ENCODE assay signal across 1 cellular context in the genomic region with DNA sequence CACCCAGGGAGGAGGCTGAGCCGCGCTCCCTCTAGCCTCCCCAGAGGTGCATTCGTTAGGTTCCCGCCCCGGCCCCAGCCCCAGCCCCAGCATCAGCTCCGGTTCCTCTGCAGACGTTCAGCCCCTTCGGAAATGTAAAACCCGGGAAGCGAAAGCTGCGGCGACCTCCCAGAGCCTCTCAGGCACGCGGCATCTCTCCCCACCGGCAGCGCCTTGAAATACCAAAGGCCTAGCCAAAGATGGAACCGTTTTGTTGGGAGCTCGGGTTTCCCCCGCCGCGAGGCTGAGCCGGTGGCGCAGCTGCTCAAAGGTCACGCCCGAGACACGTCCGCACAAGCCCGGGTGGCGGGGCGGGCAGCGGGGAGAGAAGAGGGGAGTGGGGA.
TF ChIP-seq lines count a peak whose summit lies in the region.

No MANE protein-coding gene starts in this region.

TF ChIP-seq in HepG2, 621 proteins besides CTCF, POLR2A, EP300 and RAD21 (continued from another document and continues in another):
- TF ChIP-seq, protein P1, sequence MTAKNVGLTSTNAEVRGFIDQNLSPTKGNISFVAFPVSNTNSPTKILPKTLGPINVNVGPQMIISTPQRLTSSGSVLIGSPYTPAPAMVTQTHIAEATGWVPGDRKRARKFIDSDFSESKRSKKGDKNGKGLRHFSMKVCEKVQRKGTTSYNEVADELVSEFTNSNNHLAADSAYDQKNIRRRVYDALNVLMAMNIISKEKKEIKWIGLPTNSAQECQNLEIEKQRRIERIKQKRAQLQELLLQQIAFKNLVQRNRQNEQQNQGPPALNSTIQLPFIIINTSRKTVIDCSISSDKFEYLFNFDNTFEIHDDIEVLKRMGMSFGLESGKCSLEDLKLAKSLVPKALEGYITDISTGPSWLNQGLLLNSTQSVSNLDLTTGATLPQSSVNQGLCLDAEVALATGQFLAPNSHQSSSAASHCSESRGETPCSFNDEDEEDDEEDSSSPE (CRISPR knock-in tag; IDR thresholded peaks at IDR 0.05): peak; percentile 39; the same call in 1 of the 2 replicates
- TF ChIP-seq STAG1 (CRISPR knock-in tag; IDR thresholded peaks at IDR 0.05): peak; percentile 19; the same call in 1 of the 2 replicates
- TF ChIP-seq, protein P2, sequence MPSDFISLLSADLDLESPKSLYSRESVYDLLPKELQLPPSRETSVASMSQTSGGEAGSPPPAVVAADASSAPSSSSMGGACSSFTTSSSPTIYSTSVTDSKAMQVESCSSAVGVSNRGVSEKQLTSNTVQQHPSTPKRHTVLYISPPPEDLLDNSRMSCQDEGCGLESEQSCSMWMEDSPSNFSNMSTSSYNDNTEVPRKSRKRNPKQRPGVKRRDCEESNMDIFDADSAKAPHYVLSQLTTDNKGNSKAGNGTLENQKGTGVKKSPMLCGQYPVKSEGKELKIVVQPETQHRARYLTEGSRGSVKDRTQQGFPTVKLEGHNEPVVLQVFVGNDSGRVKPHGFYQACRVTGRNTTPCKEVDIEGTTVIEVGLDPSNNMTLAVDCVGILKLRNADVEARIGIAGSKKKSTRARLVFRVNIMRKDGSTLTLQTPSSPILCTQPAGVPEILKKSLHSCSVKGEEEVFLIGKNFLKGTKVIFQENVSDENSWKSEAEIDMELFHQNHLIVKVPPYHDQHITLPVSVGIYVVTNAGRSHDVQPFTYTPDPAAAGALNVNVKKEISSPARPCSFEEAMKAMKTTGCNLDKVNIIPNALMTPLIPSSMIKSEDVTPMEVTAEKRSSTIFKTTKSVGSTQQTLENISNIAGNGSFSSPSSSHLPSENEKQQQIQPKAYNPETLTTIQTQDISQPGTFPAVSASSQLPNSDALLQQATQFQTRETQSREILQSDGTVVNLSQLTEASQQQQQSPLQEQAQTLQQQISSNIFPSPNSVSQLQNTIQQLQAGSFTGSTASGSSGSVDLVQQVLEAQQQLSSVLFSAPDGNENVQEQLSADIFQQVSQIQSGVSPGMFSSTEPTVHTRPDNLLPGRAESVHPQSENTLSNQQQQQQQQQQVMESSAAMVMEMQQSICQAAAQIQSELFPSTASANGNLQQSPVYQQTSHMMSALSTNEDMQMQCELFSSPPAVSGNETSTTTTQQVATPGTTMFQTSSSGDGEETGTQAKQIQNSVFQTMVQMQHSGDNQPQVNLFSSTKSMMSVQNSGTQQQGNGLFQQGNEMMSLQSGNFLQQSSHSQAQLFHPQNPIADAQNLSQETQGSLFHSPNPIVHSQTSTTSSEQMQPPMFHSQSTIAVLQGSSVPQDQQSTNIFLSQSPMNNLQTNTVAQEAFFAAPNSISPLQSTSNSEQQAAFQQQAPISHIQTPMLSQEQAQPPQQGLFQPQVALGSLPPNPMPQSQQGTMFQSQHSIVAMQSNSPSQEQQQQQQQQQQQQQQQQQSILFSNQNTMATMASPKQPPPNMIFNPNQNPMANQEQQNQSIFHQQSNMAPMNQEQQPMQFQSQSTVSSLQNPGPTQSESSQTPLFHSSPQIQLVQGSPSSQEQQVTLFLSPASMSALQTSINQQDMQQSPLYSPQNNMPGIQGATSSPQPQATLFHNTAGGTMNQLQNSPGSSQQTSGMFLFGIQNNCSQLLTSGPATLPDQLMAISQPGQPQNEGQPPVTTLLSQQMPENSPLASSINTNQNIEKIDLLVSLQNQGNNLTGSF (CRISPR knock-in tag; IDR thresholded peaks at IDR 0.05): no peak
- TF ChIP-seq RORA (CRISPR knock-in tag; IDR thresholded peaks at IDR 0.05): no peak
- TF ChIP-seq HIVEP1 (CRISPR knock-in tag; IDR thresholded peaks at IDR 0.05): peak; percentile 44; the same call in 1 of the 2 replicates
- no peak for TF ChIP-seq SATB2 (CRISPR knock-in tag; IDR thresholded peaks at IDR 0.05)
- no peak for TF ChIP-seq ZNF343 (CRISPR knock-in tag; IDR thresholded peaks at IDR 0.05)
- TF ChIP-seq, protein P3, sequence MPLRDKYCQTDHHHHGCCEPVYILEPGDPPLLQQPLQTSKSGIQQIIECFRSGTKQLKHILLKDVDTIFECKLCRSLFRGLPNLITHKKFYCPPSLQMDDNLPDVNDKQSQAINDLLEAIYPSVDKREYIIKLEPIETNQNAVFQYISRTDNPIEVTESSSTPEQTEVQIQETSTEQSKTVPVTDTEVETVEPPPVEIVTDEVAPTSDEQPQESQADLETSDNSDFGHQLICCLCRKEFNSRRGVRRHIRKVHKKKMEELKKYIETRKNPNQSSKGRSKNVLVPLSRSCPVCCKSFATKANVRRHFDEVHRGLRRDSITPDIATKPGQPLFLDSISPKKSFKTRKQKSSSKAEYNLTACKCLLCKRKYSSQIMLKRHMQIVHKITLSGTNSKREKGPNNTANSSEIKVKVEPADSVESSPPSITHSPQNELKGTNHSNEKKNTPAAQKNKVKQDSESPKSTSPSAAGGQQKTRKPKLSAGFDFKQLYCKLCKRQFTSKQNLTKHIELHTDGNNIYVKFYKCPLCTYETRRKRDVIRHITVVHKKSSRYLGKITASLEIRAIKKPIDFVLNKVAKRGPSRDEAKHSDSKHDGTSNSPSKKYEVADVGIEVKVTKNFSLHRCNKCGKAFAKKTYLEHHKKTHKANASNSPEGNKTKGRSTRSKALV (CRISPR knock-in tag; IDR thresholded peaks at IDR 0.05): no peak
- TF ChIP-seq ZBTB38 (CRISPR knock-in tag; IDR thresholded peaks at IDR 0.05): no peak
- TF ChIP-seq HDAC6 (IDR thresholded peaks at IDR 0.05; ENCODE audit: low read depth, low read length): no peak
- peak; percentile 61; the same call in 1 of the 2 replicates for TF ChIP-seq ZNF232 (CRISPR knock-in tag; IDR thresholded peaks at IDR 0.05; ENCODE audit: borderline replicate concordance)
- no peak for TF ChIP-seq MBNL3 (CRISPR knock-in tag; conservative IDR thresholded peaks at IDR 0.05)
- TF ChIP-seq PPARG (CRISPR knock-in tag; conservative IDR thresholded peaks at IDR 0.05): no peak
- TF ChIP-seq SP140L (CRISPR knock-in tag; IDR thresholded peaks at IDR 0.05; ENCODE audit: borderline replicate concordance): no peak
- no peak for TF ChIP-seq HOXA7 (CRISPR knock-in tag; IDR thresholded peaks at IDR 0.05)
- TF ChIP-seq, protein P4, sequence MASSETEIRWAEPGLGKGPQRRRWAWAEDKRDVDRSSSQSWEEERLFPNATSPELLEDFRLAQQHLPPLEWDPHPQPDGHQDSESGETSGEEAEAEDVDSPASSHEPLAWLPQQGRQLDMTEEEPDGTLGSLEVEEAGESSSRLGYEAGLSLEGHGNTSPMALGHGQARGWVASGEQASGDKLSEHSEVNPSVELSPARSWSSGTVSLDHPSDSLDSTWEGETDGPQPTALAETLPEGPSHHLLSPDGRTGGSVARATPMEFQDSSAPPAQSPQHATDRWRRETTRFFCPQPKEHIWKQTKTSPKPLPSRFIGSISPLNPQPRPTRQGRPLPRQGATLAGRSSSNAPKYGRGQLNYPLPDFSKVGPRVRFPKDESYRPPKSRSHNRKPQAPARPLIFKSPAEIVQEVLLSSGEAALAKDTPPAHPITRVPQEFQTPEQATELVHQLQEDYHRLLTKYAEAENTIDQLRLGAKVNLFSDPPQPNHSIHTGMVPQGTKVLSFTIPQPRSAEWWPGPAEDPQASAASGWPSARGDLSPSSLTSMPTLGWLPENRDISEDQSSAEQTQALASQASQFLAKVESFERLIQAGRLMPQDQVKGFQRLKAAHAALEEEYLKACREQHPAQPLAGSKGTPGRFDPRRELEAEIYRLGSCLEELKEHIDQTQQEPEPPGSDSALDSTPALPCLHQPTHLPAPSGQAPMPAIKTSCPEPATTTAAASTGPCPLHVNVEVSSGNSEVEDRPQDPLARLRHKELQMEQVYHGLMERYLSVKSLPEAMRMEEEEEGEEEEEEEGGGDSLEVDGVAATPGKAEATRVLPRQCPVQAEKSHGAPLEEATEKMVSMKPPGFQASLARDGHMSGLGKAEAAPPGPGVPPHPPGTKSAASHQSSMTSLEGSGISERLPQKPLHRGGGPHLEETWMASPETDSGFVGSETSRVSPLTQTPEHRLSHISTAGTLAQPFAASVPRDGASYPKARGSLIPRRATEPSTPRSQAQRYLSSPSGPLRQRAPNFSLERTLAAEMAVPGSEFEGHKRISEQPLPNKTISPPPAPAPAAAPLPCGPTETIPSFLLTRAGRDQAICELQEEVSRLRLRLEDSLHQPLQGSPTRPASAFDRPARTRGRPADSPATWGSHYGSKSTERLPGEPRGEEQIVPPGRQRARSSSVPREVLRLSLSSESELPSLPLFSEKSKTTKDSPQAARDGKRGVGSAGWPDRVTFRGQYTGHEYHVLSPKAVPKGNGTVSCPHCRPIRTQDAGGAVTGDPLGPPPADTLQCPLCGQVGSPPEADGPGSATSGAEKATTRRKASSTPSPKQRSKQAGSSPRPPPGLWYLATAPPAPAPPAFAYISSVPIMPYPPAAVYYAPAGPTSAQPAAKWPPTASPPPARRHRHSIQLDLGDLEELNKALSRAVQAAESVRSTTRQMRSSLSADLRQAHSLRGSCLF (CRISPR knock-in tag; IDR thresholded peaks at IDR 0.05; ENCODE audit: borderline replicate concordance): no peak
- TF ChIP-seq ZNF589 (CRISPR knock-in tag; conservative IDR thresholded peaks at IDR 0.05): no peak
- TF ChIP-seq ZNF354B (CRISPR knock-in tag; IDR thresholded peaks at IDR 0.05): no peak
- TF ChIP-seq, protein P5, sequence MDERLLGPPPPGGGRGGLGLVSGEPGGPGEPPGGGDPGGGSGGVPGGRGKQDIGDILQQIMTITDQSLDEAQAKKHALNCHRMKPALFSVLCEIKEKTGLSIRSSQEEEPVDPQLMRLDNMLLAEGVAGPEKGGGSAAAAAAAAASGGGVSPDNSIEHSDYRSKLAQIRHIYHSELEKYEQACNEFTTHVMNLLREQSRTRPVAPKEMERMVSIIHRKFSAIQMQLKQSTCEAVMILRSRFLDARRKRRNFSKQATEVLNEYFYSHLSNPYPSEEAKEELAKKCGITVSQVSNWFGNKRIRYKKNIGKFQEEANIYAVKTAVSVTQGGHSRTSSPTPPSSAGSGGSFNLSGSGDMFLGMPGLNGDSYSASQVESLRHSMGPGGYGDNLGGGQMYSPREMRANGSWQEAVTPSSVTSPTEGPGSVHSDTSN (CRISPR knock-in tag; IDR thresholded peaks at IDR 0.05): no peak
- no peak for TF ChIP-seq ZNF207 (IDR thresholded peaks at IDR 0.05; ENCODE audit: borderline replicate concordance)
- no peak; the same call in 1 of the 2 replicates for TF ChIP-seq ZNF547 (CRISPR knock-in tag; IDR thresholded peaks at IDR 0.05)
- no peak for TF ChIP-seq SYNCRIP (IDR thresholded peaks at IDR 0.05; ENCODE audit: insufficient read depth, low read depth, low read length)
- TF ChIP-seq EED (CRISPR knock-in tag; IDR thresholded peaks at IDR 0.05): no peak
- peak; percentile 44; the same call in 1 of the 2 replicates for TF ChIP-seq MED1 (CRISPR knock-in tag; IDR thresholded peaks at IDR 0.05)
- no peak for TF ChIP-seq KDM3A (CRISPR knock-in tag; IDR thresholded peaks at IDR 0.05; ENCODE audit: low read depth)
- no peak for TF ChIP-seq NFATC3 (CRISPR knock-in tag; IDR thresholded peaks at IDR 0.05)
- peak; percentile 63; the same call in 1 of the 2 replicates for TF ChIP-seq SIX4 (CRISPR knock-in tag; IDR thresholded peaks at IDR 0.05)
- no peak for TF ChIP-seq KLF13 (CRISPR knock-in tag; IDR thresholded peaks at IDR 0.05)
- TF ChIP-seq GPN1 (CRISPR knock-in tag; IDR thresholded peaks at IDR 0.05; ENCODE audit: borderline replicate concordance): no peak
- TF ChIP-seq, protein P6, sequence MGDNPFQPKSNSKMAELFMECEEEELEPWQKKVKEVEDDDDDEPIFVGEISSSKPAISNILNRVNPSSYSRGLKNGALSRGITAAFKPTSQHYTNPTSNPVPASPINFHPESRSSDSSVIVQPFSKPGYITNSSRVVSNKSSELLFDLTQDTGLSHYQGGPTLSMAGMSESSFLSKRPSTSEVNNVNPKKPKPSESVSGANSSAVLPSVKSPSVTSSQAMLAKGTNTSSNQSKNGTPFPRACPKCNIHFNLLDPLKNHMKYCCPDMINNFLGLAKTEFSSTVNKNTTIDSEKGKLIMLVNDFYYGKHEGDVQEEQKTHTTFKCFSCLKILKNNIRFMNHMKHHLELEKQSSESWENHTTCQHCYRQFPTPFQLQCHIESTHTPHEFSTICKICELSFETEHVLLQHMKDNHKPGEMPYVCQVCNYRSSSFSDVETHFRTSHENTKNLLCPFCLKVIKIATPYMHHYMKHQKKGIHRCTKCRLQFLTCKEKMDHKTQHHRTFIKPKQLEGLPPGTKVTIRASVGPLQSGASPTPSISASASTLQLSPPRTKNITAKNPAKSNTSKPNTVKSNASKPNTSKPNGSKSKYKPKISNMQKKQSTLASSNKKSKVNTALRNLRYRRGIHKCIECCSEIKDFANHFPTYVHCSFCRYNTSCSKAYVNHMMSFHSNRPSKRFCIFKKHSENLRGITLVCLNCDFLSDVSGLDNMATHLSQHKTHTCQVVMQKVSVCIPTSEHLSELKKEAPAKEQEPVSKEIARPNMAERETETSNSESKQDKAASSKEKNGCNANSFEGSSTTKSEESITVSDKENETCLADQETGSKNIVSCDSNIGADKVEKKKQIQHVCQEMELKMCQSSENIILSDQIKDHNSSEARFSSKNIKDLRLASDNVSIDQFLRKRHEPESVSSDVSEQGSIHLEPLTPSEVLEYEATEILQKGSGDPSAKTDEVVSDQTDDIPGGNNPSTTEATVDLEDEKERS (CRISPR knock-in tag; IDR thresholded peaks at IDR 0.05): no peak
- TF ChIP-seq ZBTB21 (CRISPR knock-in tag; IDR thresholded peaks at IDR 0.05): no peak
- TF ChIP-seq ZNF563 (CRISPR knock-in tag; IDR thresholded peaks at IDR 0.05): no peak
- no peak for TF ChIP-seq NFIB (CRISPR knock-in tag; IDR thresholded peaks at IDR 0.05; ENCODE audit: borderline replicate concordance)
- no peak for TF ChIP-seq ZFP90 (CRISPR knock-in tag; IDR thresholded peaks at IDR 0.05; ENCODE audit: borderline replicate concordance)
- no peak for TF ChIP-seq ZNF496 (CRISPR knock-in tag; IDR thresholded peaks at IDR 0.05; ENCODE audit: insufficient replicate concordance)
- TF ChIP-seq FOXJ3 (CRISPR knock-in tag; IDR thresholded peaks at IDR 0.05; ENCODE audit: borderline replicate concordance): no peak
- TF ChIP-seq ZFX (CRISPR knock-in tag; IDR thresholded peaks at IDR 0.05; ENCODE audit: low read depth): peak; percentile 86
- peak; percentile 46 for TF ChIP-seq HOXA3 (CRISPR knock-in tag; IDR thresholded peaks at IDR 0.05)
- TF ChIP-seq MZF1 (CRISPR knock-in tag; IDR thresholded peaks at IDR 0.05; ENCODE audit: borderline replicate concordance): no peak
- TF ChIP-seq, protein P7, sequence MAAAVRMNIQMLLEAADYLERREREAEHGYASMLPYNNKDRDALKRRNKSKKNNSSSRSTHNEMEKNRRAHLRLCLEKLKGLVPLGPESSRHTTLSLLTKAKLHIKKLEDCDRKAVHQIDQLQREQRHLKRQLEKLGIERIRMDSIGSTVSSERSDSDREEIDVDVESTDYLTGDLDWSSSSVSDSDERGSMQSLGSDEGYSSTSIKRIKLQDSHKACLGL (CRISPR knock-in tag; IDR thresholded peaks at IDR 0.05): no peak
- TF ChIP-seq, protein P8, sequence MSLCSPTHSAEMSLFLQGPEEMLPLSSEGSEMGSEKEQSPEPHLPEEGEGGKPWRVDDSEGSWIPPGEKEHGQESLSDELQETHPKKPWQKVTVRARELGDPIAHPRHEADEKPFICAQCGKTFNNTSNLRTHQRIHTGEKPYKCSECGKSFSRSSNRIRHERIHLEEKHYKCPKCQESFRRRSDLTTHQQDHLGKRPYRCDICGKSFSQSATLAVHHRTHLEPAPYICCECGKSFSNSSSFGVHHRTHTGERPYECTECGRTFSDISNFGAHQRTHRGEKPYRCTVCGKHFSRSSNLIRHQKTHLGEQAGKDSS (CRISPR knock-in tag; IDR thresholded peaks at IDR 0.05; ENCODE audit: borderline replicate concordance, low read depth): no peak
- TF ChIP-seq, protein P9, sequence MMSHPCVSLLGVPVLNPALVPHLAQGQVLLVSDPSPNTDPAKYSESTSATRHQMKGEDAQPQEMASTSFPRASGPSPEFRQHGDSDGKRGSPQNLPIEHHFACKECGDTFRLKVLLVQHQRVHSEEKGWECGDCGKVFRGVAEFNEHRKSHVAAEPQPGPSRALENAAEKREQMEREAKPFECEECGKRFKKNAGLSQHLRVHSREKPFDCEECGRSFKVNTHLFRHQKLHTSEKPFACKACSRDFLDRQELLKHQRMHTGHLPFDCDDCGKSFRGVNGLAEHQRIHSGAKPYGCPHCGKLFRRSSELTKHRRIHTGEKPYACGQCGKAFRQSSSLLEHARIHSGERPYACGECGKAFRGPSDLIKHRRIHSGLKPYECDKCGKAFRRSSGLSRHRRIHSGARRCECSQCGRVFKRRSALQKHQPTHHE (CRISPR knock-in tag; IDR thresholded peaks at IDR 0.05; ENCODE audit: borderline replicate concordance): no peak
- TF ChIP-seq DNMT3B (CRISPR knock-in tag; conservative IDR thresholded peaks at IDR 0.05): no peak
